7 cellular contexts compared by ENCODE assay signal in the genomic region with DNA sequence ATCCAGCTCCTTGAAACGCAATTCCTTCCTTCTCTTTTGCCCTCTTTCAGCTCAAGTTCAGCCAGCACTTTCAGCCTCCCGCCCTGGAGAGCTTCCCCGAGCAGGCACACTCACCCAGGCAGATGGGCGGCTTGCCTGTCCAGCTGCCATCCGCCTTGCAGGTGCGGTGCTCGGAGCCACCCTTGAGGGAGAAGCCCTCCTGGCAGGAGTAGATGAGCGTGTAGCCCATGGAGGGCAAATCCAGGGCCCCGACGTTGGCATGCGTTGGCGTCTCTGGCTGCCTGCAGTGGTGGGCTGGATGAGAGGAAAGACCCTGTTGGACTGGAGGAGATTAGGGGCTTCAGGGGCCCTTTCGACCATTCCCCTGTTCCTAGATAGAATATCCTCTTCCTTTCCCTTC.
"Had no signal": no experiment of that assay in that cellular context is flagged by ENCODE, and none has a peak within 500 bp of the region (broad histone marks: within the 10 kb centered on the region; RNA-seq: fewer than 3 reads in every experiment).

No MANE protein-coding gene starts in this region.

- H3K4me1 Mint-ChIP-seq: GM23338 had no signal

- H3K4me3 Mint-ChIP-seq: GM23338, H9, HFFc6 had no signal

- DNase-seq: H9, HFFc6, IMR-90, KG1 had no signal

- H3K4me3 ChIP-seq: GM23338, K562 had no signal

- H3K4me2 ChIP-seq: GM23338 had no signal

- ATAC-seq: GM23338, HCT116, K562 had no signal

- H2AFZ ChIP-seq: GM23338 had no signal

- H3K9me3 Mint-ChIP-seq: GM23338, H9, HFFc6 had no signal

- H3K27ac Mint-ChIP-seq: GM23338, H9, HFFc6 had no signal
